ENCODE assay signal across 8 cellular contexts in the genomic region with DNA sequence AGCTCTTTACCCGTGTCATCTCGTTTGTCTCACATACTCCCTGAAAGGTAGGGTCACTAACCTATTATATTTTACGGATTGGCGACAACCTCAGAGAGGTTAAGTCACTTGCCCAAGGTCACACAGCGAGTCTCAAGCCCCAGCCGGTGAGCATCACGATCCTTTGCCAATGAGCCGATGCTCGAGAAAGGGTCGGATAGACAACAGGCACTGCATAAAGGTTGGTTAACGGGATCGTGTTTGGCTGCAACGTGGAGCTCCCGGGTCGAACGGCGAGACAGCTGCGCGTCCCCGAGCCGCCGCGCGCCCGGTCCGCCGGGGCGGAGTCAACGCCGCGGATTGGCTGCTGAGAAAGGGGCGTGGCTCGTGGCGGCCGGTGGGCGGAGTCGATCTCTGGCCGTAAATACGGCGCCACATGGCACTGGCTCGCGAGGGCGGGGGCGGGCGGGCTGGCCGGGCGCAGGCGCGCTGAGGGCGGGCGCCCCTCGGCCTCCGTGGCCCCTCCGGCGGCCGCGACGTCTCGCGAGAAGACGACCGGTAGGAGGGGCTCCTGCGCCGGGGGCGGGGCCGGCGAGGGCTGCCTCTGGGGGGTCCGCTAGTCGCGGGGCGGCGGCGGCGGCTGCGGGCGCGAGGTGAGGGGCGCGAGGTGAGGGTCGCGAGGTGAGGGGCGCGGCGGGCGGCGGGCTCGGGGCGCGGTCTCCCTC. TPM values are rescaled to one million over a fixed set of nuclear protein-coding genes. Genes with fewer than 3 reads are reported as not detected.
A peak's percentile ranks its signal among the peaks of the same experiment; 100 is the strongest.
DNase-seq lines count a peak whose midpoint lies in the region; ATAC-seq and TF ChIP-seq lines count a peak whose summit lies in the region.

A gene (plus strand): TSS at position 598 of the 704 bp plus-strand sequence. CDS start 29,029 bp downstream, outside the sequence.

- intact Hi-C loops in adrenal gland (cut with DNase I) (loop anchor here in 1 of 2 donors (5.0 kb wide), 1 partner anchor 46 kb away; no protein-coding TSS in a partner anchor), cardiac septum (cut with DNase I) (loop anchor here (5.0 kb wide), 1 partner anchor 46 kb away; no protein-coding TSS in a partner anchor), thyroid gland (cut with DNase I) (no loop called here)

- peak within 1 kb of the TSS in 4 of 5 donors; percentile 55 to 89 (median 64) for H3K27ac ChIP-seq in adrenal gland
- H3K27ac ChIP-seq in parathyroid adenoma: peak within 1 kb of the TSS; percentile 24
- H3K27ac ChIP-seq in thyroid gland: peak within 1 kb of the TSS; percentile 12 to 68 (median 44)

- peak; percentile 93 for DNase-seq in GM06990 (ENCODE audit: extremely low read depth, insufficient read length)
- peak; percentile 91 for DNase-seq in NCI-H1417 treated with DMSO at 0.1 percent for 48 hours (lab: John Stamatoyannopoulos, UW)
- DNase-seq in T-helper 1 cell: peak; percentile 90 to 96 (median 93)
- peak; percentile 94 to 98 (median 96) for DNase-seq in adrenal gland
- DNase-seq in cardiac septum (ENCODE audit: low spot score): peak; percentile 98
- DNase-seq in thyroid gland: peak; percentile 95

- H3K27me3 ChIP-seq in GM06990 (replicated peaks; ENCODE audit: control insufficient read depth, insufficient read depth, low read length) (no peaks in the 10 kb centered on the region), adrenal gland (no peaks in the 10 kb centered on the region), parathyroid adenoma (ENCODE audit: control insufficient read depth, insufficient read depth, low read length) (no peaks in the 10 kb centered on the region), thyroid gland (no peaks in the 10 kb centered on the region)

- TF ChIP-seq CTCF in GM06990 (IDR thresholded peaks at IDR 0.05; ENCODE audit: insufficient read depth, low read length, poor library complexity, severe bottlenecking) (no peak), adrenal gland (IDR thresholded peaks at IDR 0.05) (no peak), parathyroid adenoma (IDR thresholded peaks at IDR 0.05) (no peak), thyroid gland (IDR thresholded peaks at IDR 0.05) (no peak)

- H3K9me3 ChIP-seq in adrenal gland (replicated peaks in 1 of 3) (no peaks in the 10 kb centered on the region), parathyroid adenoma (ENCODE audit: control insufficient read depth, low read length) (no peaks in the 10 kb centered on the region), thyroid gland (no peaks in the 10 kb centered on the region)

- H3K4me1 ChIP-seq in adrenal gland (replicated peaks in 1 of 2): peaks cover 39 to 54% of the 10 kb centered on the region in 2 donors
- H3K4me1 ChIP-seq in parathyroid adenoma: peaks cover 10% of the 10 kb centered on the region
- H3K4me1 ChIP-seq in thyroid gland: peaks cover 24 to 49% of the 10 kb centered on the region in 2 donors

- no peaks in the 10 kb centered on the region for H3K36me3 ChIP-seq in GM06990 (ENCODE audit: control insufficient read depth, insufficient read depth, low read length)
- H3K36me3 ChIP-seq in adrenal gland (replicated peaks in 1 of 2): no peaks in the 10 kb centered on the region
- no peaks in the 10 kb centered on the region for H3K36me3 ChIP-seq in parathyroid adenoma (ENCODE audit: control insufficient read depth, insufficient read depth, low read length)
- H3K36me3 ChIP-seq in thyroid gland: no peaks in the 10 kb centered on the region

- H3K4me3 ChIP-seq in GM06990 (replicated peaks; ENCODE audit: low read depth, low read length): peak within 1 kb of the TSS; percentile 82
- H3K4me3 ChIP-seq in adrenal gland: peak within 1 kb of the TSS; percentile 64 to 90 (median 81)
- H3K4me3 ChIP-seq in parathyroid adenoma (ENCODE audit: low read depth, low read length): peak within 1 kb of the TSS; percentile 63
- H3K4me3 ChIP-seq in thyroid gland (replicated peaks in 1 of 3): peak within 1 kb of the TSS; percentile 56 to 78 (median 69)

- WGBS in adrenal gland, 4 donors: 1 to 3% (median 1%) methylated on average over 4 to 88 of the region's 89 CpGs
- WGBS in thyroid gland, 2 donors: 12 to 14% methylated on average over 10 to 11 of the region's 89 CpGs

- H2AFZ ChIP-seq in parathyroid adenoma: peak within 1 kb of the TSS; percentile 72

- peak; percentile 51 for ATAC-seq in HG02678 (IDR thresholded peaks at IDR 0.05; ENCODE audit: unreplicated experiment)

- H3K79me2 ChIP-seq in parathyroid adenoma: peaks cover 2% of the 10 kb centered on the region

- TF ChIP-seq POLR2A in adrenal gland (IDR thresholded peaks at IDR 0.05) (peak in 1 of 2 donors; percentile 25), thyroid gland (IDR thresholded peaks at IDR 0.05) (peak in 1 of 2 donors; percentile 69)

- peak within 1 kb of the TSS; percentile 85 for H3K4me2 ChIP-seq in parathyroid adenoma (ENCODE audit: low read length)

- peak within 1 kb of the TSS; percentile 21 for H3K9ac ChIP-seq in parathyroid adenoma

RNA-seq across cellular contexts. Expression of the gene that starts here (rescaled TPM):
- 10 to 100 TPM; 10.1 to 31.2 (median 21.4) TPM for total RNA-seq in adrenal gland
- 10 to 100 TPM in 2 of 3 donors, 1 to 10 TPM in 1; 2.5 to 22.3 (median 17.5) TPM for polyA plus RNA-seq in adrenal gland
- total RNA-seq in cardiac septum: 13.8 TPM
- 10 to 100 TPM; 15.3 to 24.2 (median 19.2) TPM for total RNA-seq in thyroid gland

Comparison
In these comparisons a context has a peak if more than half of its experiments do, and no peak if none do; other contexts are left out.
1. Peak in every context shown above with its lines: DNase-seq, ATAC-seq, H3K4me3 ChIP-seq and H3K27ac ChIP-seq.